8 cellular contexts compared by ENCODE assay signal in genomic region chr10:100998183-100998990, GRCh38.
DNase-seq lines count a peak whose midpoint lies in the region; ATAC-seq and TF ChIP-seq lines count a peak whose summit lies in the region.

No MANE protein-coding gene starts in this region.

- H3K4me3 ChIP-seq in choroid plexus epithelial cell (ENCODE audit: low read depth, low read length) = peak overlapping the region; percentile 83

- DNase-seq in ELR (ENCODE audit: low read depth) (peak; percentile 74), NCI-H446 (lab: John Stamatoyannopoulos, UW) (peak; percentile 70 to 86), choroid plexus epithelial cell (ENCODE audit: low read depth) (peak; percentile 82), kidney glomerular epithelial cell (lab: John Stamatoyannopoulos, UW) (peak; percentile 82)
- peak; percentile 66 to 72 for DNase-seq in activated CD4-positive, alpha-beta T cell treated with anti-CD3 and anti-CD28 coated beads for 4 hours
- DNase-seq in stimulated activated CD4-positive, alpha-beta T cell treated with anti-CD3 and anti-CD28 coated beads, Interleukin-15, amount 100 ng/mL, for 24 hours = peak; percentile 79

- TF ChIP-seq CTCF in choroid plexus epithelial cell (conservative IDR thresholded peaks at IDR 0.05; ENCODE audit: low read depth, low read length) = no peak

- ATAC-seq in HG02938 (IDR thresholded peaks at IDR 0.05; ENCODE audit: unreplicated experiment) (peak; percentile 7), HG03025 (IDR thresholded peaks at IDR 0.05; ENCODE audit: low FRiP score, unreplicated experiment) (no peak)
